16 cellular contexts compared by ENCODE assay signal in the genomic region with DNA sequence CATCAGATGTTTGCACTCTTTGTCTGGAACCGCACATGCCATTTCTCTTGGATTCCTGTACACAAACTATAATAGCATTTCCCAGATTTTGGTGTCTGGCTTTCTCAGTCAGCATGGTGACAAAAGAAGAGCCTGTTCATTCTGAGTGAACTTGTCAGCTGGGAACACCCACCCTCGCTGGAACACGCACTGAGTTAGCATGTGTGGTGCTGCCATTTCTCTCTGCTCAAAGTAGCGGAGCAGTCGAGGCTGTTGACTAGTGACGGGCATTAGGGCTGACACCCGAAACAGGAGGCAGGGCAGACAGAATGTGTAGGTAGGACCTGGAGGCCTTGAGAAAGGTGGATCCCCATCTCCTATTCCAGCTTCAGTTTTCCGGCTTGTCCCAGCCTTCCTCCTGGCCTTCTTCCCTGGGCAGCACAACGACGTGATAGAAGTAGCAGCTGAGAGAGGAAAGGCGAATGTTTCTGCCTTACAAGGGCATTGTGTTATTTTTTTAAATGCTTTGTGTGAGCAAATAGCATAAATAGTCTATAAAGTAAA.
DNase-seq lines count a peak whose midpoint lies in the region; ATAC-seq and TF ChIP-seq lines count a peak whose summit lies in the region.
"Had no signal": no experiment of that assay in that cellular context is flagged by ENCODE, and none has a peak within 500 bp of the region (broad histone marks: within the 10 kb centered on the region; RNA-seq: fewer than 3 reads in every experiment).

No MANE protein-coding gene starts in this region.

- no peaks in the 10 kb centered on the region for H3K9me3 ChIP-seq in right atrium auricular region
- no peaks in the 10 kb centered on the region for H3K9me3 ChIP-seq in esophagus muscularis mucosa
- no peaks in the 10 kb centered on the region for H3K9me3 ChIP-seq in neural progenitor cell (ENCODE audit: low read depth)
- H3K9me3 ChIP-seq: thoracic aorta had no signal

- H2AFZ ChIP-seq in neural progenitor cell (replicated peaks) = no peak overlapping the region

- no peak overlapping the region for H3K9ac ChIP-seq in neural progenitor cell

- H3K27ac Mint-ChIP-seq in neural progenitor cell = peak overlapping the region; percentile 10
- H3K27ac Mint-ChIP-seq in activated T-cell treated with anti-CD3 and anti-CD28 coated beads, Interleukin-2, amount 50 U/mL, for 72 hours = no peak overlapping the region
- H3K27ac Mint-ChIP-seq: activated naive CD8-positive, alpha-beta T cell treated with anti-CD3 and anti-CD28 coated beads, Interleukin-2, amount 10 ng/mL, durations not matched to agents 7 days and 5 days had no signal

- H3K27me3 ChIP-seq in right atrium auricular region (no peaks in the 10 kb centered on the region), esophagus muscularis mucosa (no peaks in the 10 kb centered on the region), neural progenitor cell (no peaks in the 10 kb centered on the region)

- H3K27me3 Mint-ChIP-seq in neural progenitor cell (ENCODE audit: insufficient read depth, low read depth) = peaks cover 7% of the 10 kb centered on the region
- H3K27me3 Mint-ChIP-seq in activated T-cell treated with anti-CD3 and anti-CD28 coated beads, Interleukin-2, amount 50 U/mL, for 72 hours (ENCODE audit: low read depth) = no peaks in the 10 kb centered on the region

- peaks cover 22% of the 10 kb centered on the region for H3K4me1 Mint-ChIP-seq in neural progenitor cell
- peaks cover 11% of the 10 kb centered on the region for H3K4me1 Mint-ChIP-seq in activated T-cell treated with anti-CD3 and anti-CD28 coated beads, Interleukin-2, amount 50 U/mL, for 72 hours (ENCODE audit: low read depth)

- H3K36me3 ChIP-seq in right atrium auricular region (no peaks in the 10 kb centered on the region), esophagus muscularis mucosa (no peaks in the 10 kb centered on the region), neural progenitor cell (no peaks in the 10 kb centered on the region)
- H3K36me3 ChIP-seq: thoracic aorta had no signal

- no peaks in the 10 kb centered on the region for H3F3A ChIP-seq in neural progenitor cell (ENCODE audit: low read depth)

- TF ChIP-seq CTCF in right atrium auricular region (IDR thresholded peaks at IDR 0.05) (no peak), esophagus muscularis mucosa (IDR thresholded peaks at IDR 0.05) (no peak), neural progenitor cell (IDR thresholded peaks at IDR 0.05) (no peak)

- H3K4me2 ChIP-seq in neural progenitor cell = no peak overlapping the region

- peaks cover 2% of the 10 kb centered on the region for H3K36me3 Mint-ChIP-seq in neural progenitor cell
- no peaks in the 10 kb centered on the region for H3K36me3 Mint-ChIP-seq in activated T-cell treated with anti-CD3 and anti-CD28 coated beads, Interleukin-2, amount 50 U/mL, for 72 hours (ENCODE audit: insufficient read depth in 2 of 2)
- H3K36me3 Mint-ChIP-seq: activated naive CD8-positive, alpha-beta T cell treated with anti-CD3 and anti-CD28 coated beads, Interleukin-2, amount 10 ng/mL, durations not matched to agents 7 days and 5 days; naive thymus-derived CD8-positive, alpha-beta T cell had no signal

- WGBS in esophagus muscularis mucosa = 78% methylated on average over 11 of the region's 11 CpGs

- H3K4me3 Mint-ChIP-seq in neural progenitor cell = no peak overlapping the region
- H3K4me3 Mint-ChIP-seq in activated T-cell treated with anti-CD3 and anti-CD28 coated beads, Interleukin-2, amount 50 U/mL, for 72 hours = no peak overlapping the region
- H3K4me3 Mint-ChIP-seq: activated naive CD8-positive, alpha-beta T cell treated with anti-CD3 and anti-CD28 coated beads, Interleukin-2, amount 10 ng/mL, durations not matched to agents 7 days and 5 days had no signal

- peaks cover 0 to 56% of the 10 kb centered on the region in 2 donors for H3K4me1 ChIP-seq in right atrium auricular region
- peaks cover 43 to 56% (median 52%) of the 10 kb centered on the region in 4 donors for H3K4me1 ChIP-seq in esophagus muscularis mucosa
- H3K4me1 ChIP-seq in neural progenitor cell = no peaks in the 10 kb centered on the region

- H4K20me1 ChIP-seq in neural progenitor cell (ENCODE audit: low read depth) = no peaks in the 10 kb centered on the region

- ATAC-seq in Right ventricle myocardium superior (ENCODE audit: poor library complexity) (no peak), HG03139 (IDR thresholded peaks at IDR 0.05; ENCODE audit: unreplicated experiment) (no peak)
- ATAC-seq in activated T-cell treated with anti-CD3 and anti-CD28 coated beads, Interleukin-2, amount 50 U/mL, for 72 hours (replicated peaks in 1 of 2) = no peak
- ATAC-seq: SK-N-SH treated with all-trans-retinoic acid at 6 μM for 48 hours had no signal

- TF ChIP-seq EP300 in esophagus muscularis mucosa (IDR thresholded peaks at IDR 0.05) = no peak

- H3K27ac ChIP-seq in right atrium auricular region (peak overlapping the region; percentile 72 to 86), esophagus muscularis mucosa (replicated peaks in 1 of 4) (peak overlapping the region; percentile 77 to 81 (median 78)), neural progenitor cell (no peak overlapping the region)
- H3K27ac ChIP-seq: WERI-Rb-1 had no signal

- TF ChIP-seq POLR2A in esophagus muscularis mucosa (IDR thresholded peaks at IDR 0.05; ENCODE audit: low read depth) = no peak

- DNase-seq in right atrium auricular region (ENCODE audit: low spot score) = no peak
- DNase-seq in Right ventricle myocardium superior = no peak
- no peak for DNase-seq in esophagus muscularis mucosa (ENCODE audit: extremely low spot score)
- DNase-seq in neural progenitor cell (ENCODE audit: low spot score) = no peak
- no peak for DNase-seq in stimulated activated CD4-positive, alpha-beta T cell treated with anti-CD3 and anti-CD28 coated beads, Interleukin-4, amount 100 ng/mL, for 4 hours
- DNase-seq in NCI-H510A (lab: John Stamatoyannopoulos, UW) = no peak
- no peak for DNase-seq in activated T-cell treated with anti-CD3 and anti-CD28 coated beads, Interleukin-2, amount 50 U/mL, for 72 hours
- DNase-seq: activated CD8-positive, alpha-beta memory T cell treated with anti-CD3 and anti-CD28 coated beads, Interleukin-2, amount 50 U/mL, for 4 hours; activated naive CD8-positive, alpha-beta T cell treated with anti-CD3 and anti-CD28 coated beads, Interleukin-2, amount 10 ng/mL, durations not matched to agents 7 days and 5 days; cortex of kidney; NCI-H187; WERI-Rb-1 had no signal

- H3K79me2 ChIP-seq in neural progenitor cell (ENCODE audit: low read depth) = no peaks in the 10 kb centered on the region

- intact Hi-C loops in Right ventricle myocardium superior (cut with DNase I) = loop anchor here (10.0 kb wide), 1 partner anchor 272 kb away; a partner anchor contains a TSS
- intact Hi-C loops in esophagus muscularis mucosa (cut with DNase I) = loop anchor here (5.0 kb wide), 2 partner anchors 269 to 439 kb away; no protein-coding TSS in a partner anchor

- no peaks in the 10 kb centered on the region for H3K9me3 Mint-ChIP-seq in neural progenitor cell
- H3K9me3 Mint-ChIP-seq in activated T-cell treated with anti-CD3 and anti-CD28 coated beads, Interleukin-2, amount 50 U/mL, for 72 hours = no peaks in the 10 kb centered on the region
- H3K9me3 Mint-ChIP-seq: activated naive CD8-positive, alpha-beta T cell treated with anti-CD3 and anti-CD28 coated beads, Interleukin-2, amount 10 ng/mL, durations not matched to agents 7 days and 5 days; naive thymus-derived CD8-positive, alpha-beta T cell had no signal

- H3K4me3 ChIP-seq in right atrium auricular region (no peak overlapping the region), esophagus muscularis mucosa (no peak overlapping the region), neural progenitor cell (no peak overlapping the region)
- H3K4me3 ChIP-seq: thoracic aorta had no signal
